13 cellular contexts compared by ENCODE assay signal in genomic region chr7:30171753-30172447, GRCh38. TPM values are rescaled to one million over a fixed set of nuclear protein-coding genes. Genes with fewer than 3 reads are reported as not detected.
DNase-seq lines count a peak whose midpoint lies in the region; ATAC-seq, FAIRE-seq and TF ChIP-seq lines count a peak whose summit lies in the region.
"Had no signal": no experiment of that assay in that cellular context is flagged by ENCODE, and none has a peak within 500 bp of the region (broad histone marks: within the 10 kb centered on the region; RNA-seq: fewer than 3 reads in every experiment).

No MANE protein-coding gene starts in this region.

- no peak overlapping the region for H3K4me2 ChIP-seq in neuronal stem cell (ENCODE audit: insufficient read depth, low read length, poor library complexity, severe bottlenecking)

- peak overlapping the region; percentile 4 for H2BK5ac ChIP-seq in neuronal stem cell (ENCODE audit: low read length)

- H3K9ac ChIP-seq in neuronal stem cell (ENCODE audit: low read depth, low read length, poor library complexity), result no peak overlapping the region

- H3K36me3 ChIP-seq in bronchial epithelial cell (ENCODE audit: control insufficient read depth, insufficient read depth, low read length) (no peaks in the 10 kb centered on the region), neuronal stem cell (replicated peaks in 1 of 2; ENCODE audit: control insufficient read depth in 2 of 2, insufficient read depth in 2 of 2, low read length in 2 of 2) (no peaks in the 10 kb centered on the region)

- peak; percentile 7 for FAIRE-seq in bronchial epithelial cell (lab: Jason Lieb, UNC)

- H3K4me3 Mint-ChIP-seq in stimulated activated memory B cell treated with anti-CD40 and anti-IgM and Interleukin-4, amounts not matched to agents 10 μg/mL and 1 μg/mL and 100 μg/mL, for 72 hours, result no peak overlapping the region
- H3K4me3 Mint-ChIP-seq: activated B cell treated with CpG ODN at 0.5 μM for 24 hours; naive thymus-derived CD8-positive, alpha-beta T cell had no signal

- H2AK5ac ChIP-seq in neuronal stem cell (ENCODE audit: low read depth, low read length), result no peak overlapping the region

- no peak for TF ChIP-seq CTCF in AG10803 (conservative IDR thresholded peaks at IDR 0.05; ENCODE audit: low read length)
- TF ChIP-seq CTCF in bronchial epithelial cell (IDR thresholded peaks at IDR 0.05; ENCODE audit: insufficient read depth, low read length, severe bottlenecking), result no peak
- TF ChIP-seq CTCF in omental fat pad (IDR thresholded peaks at IDR 0.05), result no peak

- no peaks in the 10 kb centered on the region for H3K79me1 ChIP-seq in neuronal stem cell (ENCODE audit: low read depth, low read length)

- WGBS in neuronal stem cell (ENCODE audit: extremely low coverage in 2 of 2, insufficient read length in 2 of 2, insufficient replicate concordance in 1 of 2), 2 donors, result no CpG with 5 or more reads among the region's 9 CpGs

- no peak overlapping the region for H2AFZ ChIP-seq in neuronal stem cell (ENCODE audit: low read length)

- peaks cover 10 to 25% of the 10 kb centered on the region in 2 donors for H3K4me1 ChIP-seq in neuronal stem cell (ENCODE audit: control insufficient read depth in 2 of 2, insufficient read depth in 1 of 2, low read depth in 1 of 2, low read length in 2 of 2)

- H2BK15ac ChIP-seq in neuronal stem cell (ENCODE audit: low read length), result no peak overlapping the region

- peaks cover 15% of the 10 kb centered on the region for H3K4me1 Mint-ChIP-seq in stimulated activated memory B cell treated with anti-CD40 and anti-IgM and Interleukin-4, amounts not matched to agents 10 μg/mL and 1 μg/mL and 100 μg/mL, for 72 hours

- H3K18ac ChIP-seq in neuronal stem cell (ENCODE audit: low read length), result no peak overlapping the region

- no peak overlapping the region for H4K8ac ChIP-seq in neuronal stem cell (ENCODE audit: low read depth, low read length)

- DNase-seq in AG10803 (ENCODE audit: low read depth) (peak; percentile 32), NCI-H524 (lab: John Stamatoyannopoulos, UW) (peak; percentile 97 to 98), bronchial epithelial cell (ENCODE audit: low read depth) (peak; percentile 75), neuronal stem cell (ENCODE audit: low spot score) (no peak), omental fat pad (ENCODE audit: low spot score) (no peak), COLO668 (lab: John Stamatoyannopoulos, UW; ENCODE audit: unreplicated experiment) (no peak)
- DNase-seq in activated CD4-positive, CD25-positive, alpha-beta regulatory T cell (lab: John Stamatoyannopoulos, UW), result no peak
- DNase-seq: activated B cell treated with CpG ODN at 0.5 μM for 24 hours; activated gamma-delta T cell; effector CD8-positive, alpha-beta T cell; naive thymus-derived CD8-positive, alpha-beta T cell; stimulated activated CD4-positive, alpha-beta T cell treated with anti-CD3 and anti-CD28 coated beads, Interleukin-2, amount 100 ng/mL, for 48 hours had no signal

- H3K27me3 ChIP-seq in bronchial epithelial cell (ENCODE audit: control insufficient read depth, insufficient read depth, low read length) (no peaks in the 10 kb centered on the region), neuronal stem cell (ENCODE audit: control insufficient read depth in 3 of 3, insufficient read depth in 3 of 3, low read depth in 1 of 3, low read length in 3 of 3) (peaks cover 0 to 51% (median 0%) of the 10 kb centered on the region in 3 experiments)

- H2BK120ac ChIP-seq in neuronal stem cell (ENCODE audit: low read depth, low read length), result no peak overlapping the region

- H3K36me3 Mint-ChIP-seq in stimulated activated memory B cell treated with anti-CD40 and anti-IgM and Interleukin-4, amounts not matched to agents 10 μg/mL and 1 μg/mL and 100 μg/mL, for 72 hours, result no peaks in the 10 kb centered on the region
- H3K36me3 Mint-ChIP-seq: naive thymus-derived CD8-positive, alpha-beta T cell had no signal

- H3K27me3 Mint-ChIP-seq in stimulated activated memory B cell treated with anti-CD40 and anti-IgM and Interleukin-4, amounts not matched to agents 10 μg/mL and 1 μg/mL and 100 μg/mL, for 72 hours, result no peaks in the 10 kb centered on the region
- H3K27me3 Mint-ChIP-seq: activated B cell treated with CpG ODN at 0.5 μM for 24 hours had no signal

- no peak overlapping the region for H3K4ac ChIP-seq in neuronal stem cell (ENCODE audit: low read length)

- no peaks in the 10 kb centered on the region for H3K9me3 Mint-ChIP-seq in stimulated activated memory B cell treated with anti-CD40 and anti-IgM and Interleukin-4, amounts not matched to agents 10 μg/mL and 1 μg/mL and 100 μg/mL, for 72 hours
- H3K9me3 Mint-ChIP-seq: activated B cell treated with CpG ODN at 0.5 μM for 24 hours; naive thymus-derived CD8-positive, alpha-beta T cell had no signal

- no peaks in the 10 kb centered on the region for H3K9me3 ChIP-seq in neuronal stem cell (replicated peaks in 1 of 2; ENCODE audit: control insufficient read depth in 2 of 2, insufficient read depth in 1 of 2, low read depth in 1 of 2, low read length in 2 of 2)

- no peak overlapping the region for H2BK12ac ChIP-seq in neuronal stem cell (ENCODE audit: low read length)

- H3K14ac ChIP-seq in neuronal stem cell (ENCODE audit: low read length), result no peak overlapping the region

- H3K4me3 ChIP-seq in AG10803 (ENCODE audit: low read length) (no peak overlapping the region), bronchial epithelial cell (ENCODE audit: low read depth, low read length) (no peak overlapping the region), neuronal stem cell (ENCODE audit: low read length in 2 of 2) (no peak overlapping the region)

- no peak overlapping the region for H4K91ac ChIP-seq in neuronal stem cell (ENCODE audit: low read depth, low read length, poor library complexity)

- no peak overlapping the region for H3K23ac ChIP-seq in neuronal stem cell (ENCODE audit: low read depth, low read length, poor library complexity)

- no peak overlapping the region for H3K27ac Mint-ChIP-seq in stimulated activated memory B cell treated with anti-CD40 and anti-IgM and Interleukin-4, amounts not matched to agents 10 μg/mL and 1 μg/mL and 100 μg/mL, for 72 hours
- H3K27ac Mint-ChIP-seq: activated B cell treated with CpG ODN at 0.5 μM for 24 hours had no signal

- H3K27ac ChIP-seq in neuronal stem cell (replicated peaks; ENCODE audit: low read length), result no peak overlapping the region

- no peak for ATAC-seq in omental fat pad (ENCODE audit: low FRiP score)
- ATAC-seq in stimulated activated memory B cell treated with anti-CD40 and anti-IgM and Interleukin-4, amounts not matched to agents 10 μg/mL and 1 μg/mL and 100 μg/mL, for 72 hours, result no peak
- ATAC-seq: naive thymus-derived CD8-positive, alpha-beta T cell had no signal

RNA-seq across cellular contexts. Expression of gene MTURN, which starts 37.1 kb away (rescaled TPM):
- total RNA-seq in bronchial epithelial cell, result 18.4 and 43.7 TPM in 2 replicates
- 9.0 TPM for polyA plus RNA-seq in neuronal stem cell (2013, experiment 1 of 2)
- polyA plus RNA-seq in neuronal stem cell (2013, experiment 2 of 2), result 8.6 TPM
- total RNA-seq in omental fat pad, result 100 to 1,000 TPM in 3 of 4 donors, 10 to 100 TPM in 1; 94.7 to 179 (median 122) TPM

Comparison
In these comparisons a context has a peak if more than half of its experiments do, and no peak if none do; other contexts are left out.
1. DNase-seq: peak in AG10803 (single experiment), NCI-H524 (2 of 2) and bronchial epithelial cell (single experiment); none in neuronal stem cell (single experiment), omental fat pad (single experiment), activated CD4-positive, CD25-positive, alpha-beta regulatory T cell (0 of 4) and COLO668 (single experiment).